In the genomic region with DNA sequence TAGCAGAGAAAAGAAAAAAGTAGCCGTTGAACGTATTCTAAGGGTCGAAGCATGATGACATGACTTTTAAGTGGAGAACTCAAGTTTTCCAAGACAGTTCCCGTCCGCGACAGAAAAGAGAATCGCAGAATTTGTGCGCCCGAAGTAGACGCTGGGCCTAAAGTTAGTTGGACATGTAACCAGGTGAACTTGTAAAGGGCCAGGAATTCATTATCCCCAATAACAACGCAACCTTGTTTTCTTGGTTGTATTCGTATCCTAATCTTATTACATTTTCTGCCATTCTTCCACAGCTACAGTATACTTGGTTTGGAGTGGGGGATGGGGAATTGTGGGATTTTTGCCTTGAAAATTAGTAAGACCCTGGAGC, we compare ENCODE assay signal across 7 cellular contexts. TPM values are rescaled to one million over a fixed set of nuclear protein-coding genes. Genes with fewer than 3 reads are reported as not detected.
DNase-seq lines count a peak whose midpoint lies in the region; ATAC-seq and TF ChIP-seq lines count a peak whose summit lies in the region.

No MANE protein-coding gene starts in this region.

- no peak for ATAC-seq in HG03460 (IDR thresholded peaks at IDR 0.05; ENCODE audit: unreplicated experiment)

- peaks cover 26% of the 10 kb centered on the region for H3F3A ChIP-seq in GM23248 (ENCODE audit: insufficient read depth)

- peak overlapping the region; percentile 92 for H3K4me3 ChIP-seq in GM23248
- H3K4me3 ChIP-seq in muscle layer of colon (ENCODE audit: low read depth in 1 of 2, low read length in 2 of 2), result peak overlapping the region; percentile 93 to 95

- H2AFZ ChIP-seq in GM23248, result peak overlapping the region; percentile 81

- H3K4me1 ChIP-seq in GM23248 (ENCODE audit: insufficient read depth), result peaks cover 30% of the 10 kb centered on the region
- H3K4me1 ChIP-seq in muscle layer of colon (ENCODE audit: insufficient read depth, low read length), result peaks cover 46% of the 10 kb centered on the region

- H3K36me3 ChIP-seq in GM23248 (ENCODE audit: low read depth) (no peaks in the 10 kb centered on the region; the same call in 1 of the 2 replicates), muscle layer of colon (ENCODE audit: insufficient read depth, low read length) (no peaks in the 10 kb centered on the region)

- no peaks in the 10 kb centered on the region for H3K27me3 ChIP-seq in GM23248 (replicated peaks; ENCODE audit: insufficient read depth)
- H3K27me3 ChIP-seq in muscle layer of colon (ENCODE audit: control insufficient read depth in 1 of 2, insufficient read depth in 2 of 2, low read length in 2 of 2), result no peaks in the 10 kb centered on the region

- H3K9me3 ChIP-seq in GM23248 (ENCODE audit: low read depth) (no peaks in the 10 kb centered on the region), muscle layer of colon (ENCODE audit: low read length) (no peaks in the 10 kb centered on the region)

- H3K27ac ChIP-seq in GM23248 (peak overlapping the region; percentile 96), muscle layer of colon (ENCODE audit: low read depth, low read length) (peak overlapping the region; percentile 99)

- peak overlapping the region; percentile 96 for H3K4me2 ChIP-seq in GM23248 (ENCODE audit: unreplicated experiment)

- 3% methylated on average over 12 of the region's 12 CpGs for WGBS in GM23248 (ENCODE audit: low coverage in 1 of 2, low lambda C conversion rate in 2 of 2, missing lambda C conversion rate in 2 of 2), 2 experiments

- DNase-seq in GM23248 (peak; percentile 83), RPMI8226 (peak; percentile 42), dermis microvascular lymphatic vessel endothelial cell (ENCODE audit: low read depth in 2 of 2) (peak; percentile 42 to 52), HEK293T (ENCODE audit: extremely low spot score) (no peak)
- DNase-seq in activated CD8-positive, alpha-beta memory T cell treated with anti-CD3 and anti-CD28 coated beads, Interleukin-2, amount 50 U/mL, for 4 hours, result no peak

- no peaks in the 10 kb centered on the region for H3K9me2 ChIP-seq in GM23248 (ENCODE audit: insufficient read depth)

- H3K79me2 ChIP-seq in GM23248 (ENCODE audit: insufficient read depth), result peaks cover 59% of the 10 kb centered on the region

- H3K9ac ChIP-seq in GM23248, result peak overlapping the region; percentile 99
- peak overlapping the region; percentile 87 for H3K9ac ChIP-seq in muscle layer of colon (ENCODE audit: low read length)

- CTCF ChIA-PET in HEK293T (lab: Yijun Ruan, JAX), result no interaction called here

- POLR2A ChIA-PET in HEK293T (lab: Yijun Ruan, JAX), result interaction anchor here (0.9 to 2.3 kb wide), 10 partner anchors 8 to 173 kb away, joined by 3 to 16 read pairs (median 3); partner anchors contain the start of gene DYNLRB1

- H4K20me1 ChIP-seq in GM23248 (ENCODE audit: insufficient read depth), result peaks cover 33% of the 10 kb centered on the region; the same call in 1 of the 2 replicates

- in situ Hi-C loops in GM23248 (cut with MboI), result no loop called here

TF ChIP-seq in HEK293T, 16 proteins besides CTCF, POLR2A, EP300 and RAD21:
- TF ChIP-seq BHLHE40 (IDR thresholded peaks at IDR 0.05; ENCODE audit: borderline replicate concordance), result no peak
- no peak for TF ChIP-seq PKNOX1 (IDR thresholded peaks at IDR 0.05)
- TF ChIP-seq SP1 (IDR thresholded peaks at IDR 0.05), result no peak
- no peak for TF ChIP-seq LEF1 (IDR thresholded peaks at IDR 0.05; ENCODE audit: borderline replicate concordance)
- TF ChIP-seq FOXA1 (IDR thresholded peaks at IDR 0.05), result no peak
- no peak for TF ChIP-seq L3MBTL2 (conservative IDR thresholded peaks at IDR 0.05)
- no peak for TF ChIP-seq FOXK2 (IDR thresholded peaks at IDR 0.05)

RNA-seq across cellular contexts. Expression of gene ITCH, which starts 0.9 kb away (rescaled TPM):
- 47.7 and 50.0 TPM in 2 replicates for total RNA-seq in GM23248 (2014; rRNA removed; shearing (Covaris generic))
- 28.5 and 31.0 TPM in 2 replicates for polyA plus RNA-seq in GM23248 (2016; fragmentation: Nextera tagmentation; extraction: Ambion mirVana)
- total RNA-seq in dermis microvascular lymphatic vessel endothelial cell, result 49.4 and 54.4 TPM in 2 replicates

Comparison
In these comparisons a context has a peak if more than half of its experiments do, and no peak if none do; other contexts are left out.
1. DNase-seq: peak in GM23248 (single experiment), RPMI8226 (single experiment) and dermis microvascular lymphatic vessel endothelial cell (2 of 2); none in HEK293T (single experiment) and activated CD8-positive, alpha-beta memory T cell treated with anti-CD3 and anti-CD28 coated beads, Interleukin-2, amount 50 U/mL, for 4 hours (single experiment).